In the genomic region with DNA sequence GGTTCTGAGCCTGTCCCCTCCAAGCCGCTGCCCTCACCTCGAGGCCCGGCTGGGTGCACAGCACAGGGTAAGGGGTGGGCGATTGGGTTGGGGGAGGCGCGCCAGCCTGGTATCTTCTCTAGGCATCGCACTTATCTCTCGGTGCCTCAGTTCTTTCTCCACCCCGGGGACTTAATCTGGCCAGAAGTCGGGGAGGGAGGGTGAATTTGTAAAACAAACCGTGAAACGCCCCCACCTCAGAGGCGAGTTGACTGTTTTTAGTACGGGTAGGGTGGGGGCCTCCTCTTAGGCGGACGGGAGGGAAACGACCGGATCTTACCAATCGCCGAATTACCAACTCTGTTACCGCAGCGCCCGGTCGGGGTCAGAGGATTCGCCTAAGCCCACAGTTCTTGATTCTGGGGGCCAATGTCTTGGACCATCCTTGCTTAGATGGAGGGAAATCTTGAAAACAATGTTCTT, we compare ENCODE assay signal across 9 cellular contexts. TPM values are rescaled to one million over a fixed set of nuclear protein-coding genes. Genes with fewer than 3 reads are reported as not detected.
DNase-seq lines count a peak whose midpoint lies in the region; ATAC-seq and TF ChIP-seq lines count a peak whose summit lies in the region.
"Had no signal": no experiment of that assay in that cellular context is flagged by ENCODE, and none has a peak within 500 bp of the region (broad histone marks: within the 10 kb centered on the region; RNA-seq: fewer than 3 reads in every experiment).

No MANE protein-coding gene starts in this region.

- H3K9me3 ChIP-seq in SK-N-MC (ENCODE audit: low read depth, low read length) = no peaks in the 10 kb centered on the region
- no peaks in the 10 kb centered on the region for H3K9me3 ChIP-seq in hepatocyte (ENCODE audit: low read depth)
- H3K9me3 ChIP-seq in skeletal muscle satellite cell (replicated peaks; ENCODE audit: low read length) = no peaks in the 10 kb centered on the region

- H3K36me3 ChIP-seq in SK-N-MC (ENCODE audit: insufficient read depth, low read length) = peaks cover 9% of the 10 kb centered on the region
- peaks cover 2% of the 10 kb centered on the region for H3K36me3 ChIP-seq in hepatocyte (replicated peaks; ENCODE audit: insufficient read depth, low read depth)
- peaks cover 23% of the 10 kb centered on the region for H3K36me3 ChIP-seq in skeletal muscle satellite cell (ENCODE audit: insufficient read depth, low read length)

- peaks cover 88% of the 10 kb centered on the region for H3K79me2 ChIP-seq in hepatocyte

- no peak for TF ChIP-seq POLR2A in GM18505 (IDR thresholded peaks at IDR 0.05; ENCODE audit: borderline replicate concordance, extremely low read depth, insufficient read depth, insufficient read length)

- peak overlapping the region; percentile 78 for H3K9ac ChIP-seq in SK-N-MC (ENCODE audit: insufficient read length)
- peak overlapping the region; percentile 86 for H3K9ac ChIP-seq in skeletal muscle satellite cell (ENCODE audit: low read depth, low read length)

- peak; percentile 62 for DNase-seq in DMS79 (lab: John Stamatoyannopoulos, UW)
- no peak for DNase-seq in DMS79 treated with DMSO at 0.1 percent for 48 hours (lab: John Stamatoyannopoulos, UW)
- DNase-seq in SK-N-MC (ENCODE audit: low read depth, low spot score) = no peak
- DNase-seq in hepatocyte (ENCODE audit: low spot score) = no peak
- no peak for DNase-seq in OCI-M1 (lab: John Stamatoyannopoulos, UW)
- DNase-seq: 8988T had no signal

- peak overlapping the region; percentile 3 for H2AFZ ChIP-seq in hepatocyte

- H3K27ac ChIP-seq in SK-N-MC (no peak overlapping the region), hepatocyte (peak overlapping the region; percentile 97)

- H3K4me1 ChIP-seq in hepatocyte (ENCODE audit: insufficient read depth) = peaks cover 40% of the 10 kb centered on the region
- peaks cover 10% of the 10 kb centered on the region for H3K4me1 ChIP-seq in skeletal muscle satellite cell (ENCODE audit: control insufficient read depth, insufficient read depth, low read length)

- H3K27me3 ChIP-seq in hepatocyte (no peaks in the 10 kb centered on the region), skeletal muscle satellite cell (ENCODE audit: control insufficient read depth, insufficient read depth, low read length) (peaks cover 36% of the 10 kb centered on the region)

- peak overlapping the region; percentile 88 for H3K4me2 ChIP-seq in hepatocyte
- H3K4me2 ChIP-seq in skeletal muscle satellite cell (ENCODE audit: low read length) = peak overlapping the region; percentile 98

- ATAC-seq in GM18505 (IDR thresholded peaks at IDR 0.05; ENCODE audit: unreplicated experiment) (no peak), HG03045 (IDR thresholded peaks at IDR 0.05; ENCODE audit: unreplicated experiment) (no peak)

- 18% methylated on average over 25 of the region's 25 CpGs for WGBS in hepatocyte (ENCODE audit: low lambda C conversion rate, missing lambda C conversion rate)

- TF ChIP-seq CTCF in hepatocyte (IDR thresholded peaks at IDR 0.05; ENCODE audit: poor library complexity) = no peak

- H4K20me1 ChIP-seq in hepatocyte (ENCODE audit: insufficient read depth, poor library complexity, severe bottlenecking) = peaks cover 28% of the 10 kb centered on the region

- H3K4me3 ChIP-seq in SK-N-MC = peak overlapping the region; percentile 75
- peak overlapping the region; percentile 59 for H3K4me3 ChIP-seq in hepatocyte
- H3K4me3 ChIP-seq in skeletal muscle satellite cell (ENCODE audit: low read length) = peak overlapping the region; percentile 75

- H3K9me2 ChIP-seq in hepatocyte (replicated peaks; ENCODE audit: insufficient read depth) = no peaks in the 10 kb centered on the region

RNA-seq across cellular contexts. Expression of gene TBX3, which starts 1.4 kb away (rescaled TPM):
- total RNA-seq in hepatocyte = 133 and 142 TPM in 2 replicates
- 108 and 109 TPM in 2 replicates for polyA plus RNA-seq in hepatocyte
- 68.1 and 69.0 TPM in 2 replicates for total RNA-seq in skeletal muscle satellite cell (2012; rRNA removed)
